ENCODE assay signal across 8 cellular contexts in genomic region chr12:126874427-126875026, GRCh38.
A peak's percentile ranks its signal among the peaks of the same experiment; 100 is the strongest.
DNase-seq lines count a peak whose midpoint lies in the region; ATAC-seq and TF ChIP-seq lines count a peak whose summit lies in the region.

No MANE protein-coding gene starts in this region.

- no peaks in the 10 kb centered on the region for H3K36me3 Mint-ChIP-seq in mesothelial cell of epicardium

- H3K9me3 Mint-ChIP-seq in mesothelial cell of epicardium, result no peaks in the 10 kb centered on the region

- peak; percentile 31 for DNase-seq in NCI-H146 (lab: John Stamatoyannopoulos, UW)
- no peak for DNase-seq in NCI-H146 treated with DMSO at 0.1 percent for 48 hours (lab: John Stamatoyannopoulos, UW; ENCODE audit: unreplicated experiment)
- DNase-seq in NCI-H460 (ENCODE audit: extremely low read depth, low read depth), result peak; percentile 35
- DNase-seq in activated CD4-positive, alpha-beta T cell treated with anti-CD3 and anti-CD28 coated beads, Interleukin-2, amount 50 U/mL, for 24 hours (ENCODE audit: low read depth in 1 of 2, low spot score in 1 of 2), result peak; percentile 44 to 51
- peak; percentile 90 for DNase-seq in ecto neural progenitor cell (ENCODE audit: low spot score)
- peak; percentile 51 to 73 for DNase-seq in mesothelial cell of epicardium (ENCODE audit: low spot score in 2 of 2, unreplicated experiment in 2 of 2)
- peak; percentile 44 for DNase-seq in stimulated activated CD8-positive, alpha-beta memory T cell treated with anti-CD3 and anti-CD28 coated beads, Interleukin-4, amount 100 ng/mL, for 24 hours (ENCODE audit: low read depth)

- ATAC-seq in HG02884 (IDR thresholded peaks at IDR 0.05; ENCODE audit: unreplicated experiment), result peak; percentile 59

- peaks cover 2% of the 10 kb centered on the region for H3K27me3 Mint-ChIP-seq in mesothelial cell of epicardium (ENCODE audit: low read depth)

- H3K4me3 Mint-ChIP-seq in mesothelial cell of epicardium, result no peak overlapping the region

- TF ChIP-seq CTCF in mesothelial cell of epicardium (IDR thresholded peaks at IDR 0.05; ENCODE audit: unreplicated experiment), result peak; percentile 83

- no peaks in the 10 kb centered on the region for H3K4me1 Mint-ChIP-seq in mesothelial cell of epicardium

- no peak overlapping the region for H3K27ac Mint-ChIP-seq in mesothelial cell of epicardium
